ENCODE assay signal across 8 cellular contexts in genomic region chr9:36407122-36407723, GRCh38. TPM values are rescaled to one million over a fixed set of nuclear protein-coding genes. Genes with fewer than 3 reads are reported as not detected.
A peak's percentile ranks its signal among the peaks of the same experiment; 100 is the strongest.
DNase-seq lines count a peak whose midpoint lies in the region; ATAC-seq and TF ChIP-seq lines count a peak whose summit lies in the region.

No MANE protein-coding gene starts in this region.

- intact Hi-C loops in aorta (cut with DNase I) = loop anchor here (2.0 to 10.0 kb wide), 2 partner anchors 78 to 150 kb away; no protein-coding TSS in a partner anchor

- H3K4me3 ChIP-seq in MG63 (no peak overlapping the region), SK-N-MC (no peak overlapping the region), parathyroid adenoma (ENCODE audit: low read depth, low read length) (no peak overlapping the region), aorta (ENCODE audit: low read length in 2 of 2) (no peak overlapping the region)

- H3K4me1 ChIP-seq in parathyroid adenoma = no peaks in the 10 kb centered on the region
- no peaks in the 10 kb centered on the region for H3K4me1 ChIP-seq in aorta (ENCODE audit: control insufficient read depth in 1 of 2, insufficient read depth in 2 of 2, low read length in 2 of 2)

- no peak overlapping the region for H3K4me2 ChIP-seq in parathyroid adenoma (ENCODE audit: low read length)

- ATAC-seq in aorta (ENCODE audit: low FRiP score) (peak; percentile 92), HG03135 (IDR thresholded peaks at IDR 0.05; ENCODE audit: unreplicated experiment) (no peak)

- H3K9ac ChIP-seq in SK-N-MC (ENCODE audit: insufficient read length) (no peak overlapping the region), parathyroid adenoma (no peak overlapping the region)

- TF ChIP-seq CTCF in GM12873 (IDR thresholded peaks at IDR 0.05; ENCODE audit: insufficient read depth, low read depth, low read length, missing control alignments) (peak; percentile 92), parathyroid adenoma (IDR thresholded peaks at IDR 0.05) (peak; percentile 82)

- H3K27ac ChIP-seq in SK-N-MC = no peak overlapping the region
- no peak overlapping the region for H3K27ac ChIP-seq in parathyroid adenoma
- no peak overlapping the region for H3K27ac ChIP-seq in aorta (ENCODE audit: low read depth in 1 of 2, low read length in 2 of 2)

- H3K9me3 ChIP-seq in MG63 = no peaks in the 10 kb centered on the region
- H3K9me3 ChIP-seq in SK-N-MC (ENCODE audit: low read depth, low read length) = no peaks in the 10 kb centered on the region
- H3K9me3 ChIP-seq in parathyroid adenoma (ENCODE audit: control insufficient read depth, low read length) = no peaks in the 10 kb centered on the region
- H3K9me3 ChIP-seq in aorta (ENCODE audit: control insufficient read depth, low read length) = no peaks in the 10 kb centered on the region

- no peaks in the 10 kb centered on the region for H3K27me3 ChIP-seq in MG63
- no peaks in the 10 kb centered on the region for H3K27me3 ChIP-seq in parathyroid adenoma (ENCODE audit: control insufficient read depth, insufficient read depth, low read length)
- H3K27me3 ChIP-seq in aorta (ENCODE audit: control insufficient read depth in 1 of 2, insufficient read depth in 2 of 2, low read length in 1 of 2) = no peaks in the 10 kb centered on the region

- peaks cover 6% of the 10 kb centered on the region for H3K79me2 ChIP-seq in parathyroid adenoma

- no peak overlapping the region for H2AFZ ChIP-seq in parathyroid adenoma

- WGBS in aorta, 2 donors = 31 to 35% methylated on average over 4 of the region's 4 CpGs

- H3K36me3 ChIP-seq in MG63 (0 out of 2 replicates have a peak, but pooled peaks cover 1% of the 10 kb centered on the region), SK-N-MC (ENCODE audit: insufficient read depth, low read length) (no peaks in the 10 kb centered on the region), parathyroid adenoma (ENCODE audit: control insufficient read depth, insufficient read depth, low read length) (no peaks in the 10 kb centered on the region), aorta (ENCODE audit: control insufficient read depth in 1 of 2, insufficient read depth in 2 of 2, low read length in 1 of 2) (no peaks in the 10 kb centered on the region)

- DNase-seq in MG63 (peak; percentile 49), SK-N-MC (ENCODE audit: low read depth, low spot score) (peak; percentile 65), globus pallidus (ENCODE audit: low spot score) (peak; percentile 77), aorta (no peak)
- peak; percentile 51 for DNase-seq in activated naive CD4-positive, alpha-beta T cell treated with anti-CD3 and anti-CD28 coated beads, Interleukin-2, amount 50 U/mL, for 16 hours

RNA-seq across cellular contexts. Expression of gene RNF38, which starts 7.2 kb away (rescaled TPM):
- total RNA-seq in MG63 (2014; rRNA removed; shearing (Covaris generic); ENCODE audit: low replicate concordance) = 11.0 and 13.3 TPM in 2 replicates
- 10 to 100 TPM; 52.4 to 59.6 TPM for total RNA-seq in aorta
- polyA plus RNA-seq in aorta = 10 to 100 TPM; 14.5 to 18.2 TPM

Comparison
In these comparisons a context has a peak if more than half of its experiments do, and no peak if none do; other contexts are left out.
1. DNase-seq: peak in MG63 (single experiment), SK-N-MC (single experiment), activated naive CD4-positive, alpha-beta T cell treated with anti-CD3 and anti-CD28 coated beads, Interleukin-2, amount 50 U/mL, for 16 hours (single experiment) and globus pallidus (single experiment); none in aorta (0 of 2).